35 cellular contexts compared by ENCODE assay signal in genomic region chr19:35407619-35408018, GRCh38. TPM values are rescaled to one million over a fixed set of nuclear protein-coding genes. Genes with fewer than 3 reads are reported as not detected.
"Had no signal": no experiment of that assay in that cellular context is flagged by ENCODE, and none has a peak within 500 bp of the region (broad histone marks: within the 10 kb centered on the region; RNA-seq: fewer than 3 reads in every experiment).

No MANE protein-coding gene starts in this region.

- H3K36me3 ChIP-seq: SJSA1 had no signal

- H2AFZ ChIP-seq: PC-9 had no signal

- H3K27me3 ChIP-seq: SJSA1 had no signal

- ATAC-seq: Panc1, Right ventricle myocardium inferior had no signal

- H3K9me3 ChIP-seq: SJSA1, SK-N-SH had no signal

- H3K4me2 ChIP-seq: PC-9, SK-N-SH had no signal

- H3K27ac ChIP-seq: PC-9, RWPE1, SJSA1 had no signal

- DNase-seq: Karpas-422, MM.1S, MV-4-11, NCI-H1092, NCI-H1105, NCI-H1417 treated with DMSO at 0.1 percent for 48 hours, NCI-H1436 treated with DMSO at 0.1 percent for 48 hours, NCI-H1694 treated with DMSO at 0.1 percent for 48 hours, NCI-H1930, NCI-H2029 treated with DMSO at 0.1 percent for 48 hours, NCI-H2171 treated with DMSO at 0.1 percent for 48 hours, NCI-H2227 treated with DMSO at 0.1 percent for 48 hours, NCI-H345, NCI-H446, NCI-H510A treated with DMSO at 0.1 percent for 48 hours, NCI-H524 treated with DMSO at 0.1 percent for 48 hours, NCI-H526 treated with DMSO at 0.1 percent for 48 hours, NCI-H748 treated with DMSO at 0.1 percent for 48 hours, NCI-H82, PC-9, SHP77, SIG-M5, SK-N-SH, SW 1271, T-helper 1 cell had no signal

- H3K9ac ChIP-seq: SK-N-SH had no signal

- FAIRE-seq: RCC 7860 had no signal

- H3K4me3 ChIP-seq: PC-9, SJSA1 had no signal

RNA-seq across cellular contexts. Expression of gene GPR42, which starts 36.8 kb away (rescaled TPM):
- total RNA-seq: LHCN-M2, MCF 10A, NCI-H460, PC-9, Right ventricle myocardium inferior, RPMI7951, SJSA1 had no signal
- polyA plus RNA-seq: SK-N-SH had no signal

RNA-seq across cellular contexts. Expression of gene FFAR2, which starts 40.4 kb away (rescaled TPM):
- total RNA-seq: LHCN-M2, MCF 10A, NCI-H460, OCI-LY7, PC-9, RPMI7951, SJSA1 had no signal
- polyA plus RNA-seq: SK-N-SH had no signal

RNA-seq across cellular contexts. Expression of gene FFAR3, which starts 49.4 kb away (rescaled TPM):
- total RNA-seq: LHCN-M2, MCF 10A, NCI-H460, PC-9, RPMI7951, SJSA1 had no signal
- polyA plus RNA-seq: SK-N-SH had no signal

RNA-seq across cellular contexts. Expression of gene FFAR1, which starts 59.9 kb away (rescaled TPM):
- total RNA-seq: LHCN-M2, MCF 10A, NCI-H460, Right ventricle myocardium inferior, RPMI7951, SJSA1 had no signal
- polyA plus RNA-seq: SK-N-SH had no signal
